Comparison of ENCODE assay signal across 15 cellular contexts in the genomic region with DNA sequence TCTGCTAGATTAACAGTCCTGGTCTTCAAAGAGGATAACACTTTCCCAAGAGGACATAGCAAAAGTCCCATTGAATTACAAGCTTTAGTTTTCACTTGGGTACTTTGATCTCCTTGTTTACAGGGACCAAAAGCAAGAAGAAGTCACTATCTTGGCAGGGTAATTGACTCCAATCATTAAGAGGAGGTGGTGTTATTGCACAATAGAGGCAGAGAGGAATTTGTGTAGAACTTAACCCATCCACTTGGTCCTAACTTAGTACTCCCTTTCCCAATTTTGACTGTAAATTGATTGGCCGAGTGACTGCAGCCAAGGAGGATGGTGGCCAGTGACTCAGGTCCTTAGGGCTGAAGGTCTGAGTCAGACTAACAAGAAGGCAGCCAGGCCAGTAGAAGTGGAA. TPM values are rescaled to one million over a fixed set of nuclear protein-coding genes. Genes with fewer than 3 reads are reported as not detected.
"Had no signal": no experiment of that assay in that cellular context is flagged by ENCODE, and none has a peak within 500 bp of the region (broad histone marks: within the 10 kb centered on the region; RNA-seq: fewer than 3 reads in every experiment).

No MANE protein-coding gene starts in this region.

- DNase-seq: activated CD4-positive, alpha-beta T cell treated with anti-CD3 and anti-CD28 coated beads for 48 hours; activated CD4-positive, alpha-beta T cell treated with anti-CD3 and anti-CD28 coated beads, Interleukin-2, amount 50 U/mL, for 4 hours; activated CD4-positive, CD25-positive, alpha-beta regulatory T cell treated with anti-CD3 and anti-CD28 coated beads, Interleukin-2, amount 50 U/mL, for 72 hours; activated CD8-positive, alpha-beta T cell treated with anti-CD3 and anti-CD28 coated beads, Interleukin-2, amount 10 ng/mL, durations not matched to agents 7 days and 5 days; activated effector memory CD4-positive, alpha-beta T cell treated with Interleukin-2 at 50 U/mL for 16 hours; activated naive CD4-positive, alpha-beta T cell; activated T-cell treated with anti-CD3 and anti-CD28 coated beads, Interleukin-2, amount 50 U/mL, for 24 hours; aorta; central memory CD4-positive, alpha-beta T cell; NCI-H1105 treated with DMSO at 0.1 percent for 48 hours; NCI-H1436 treated with DMSO at 0.1 percent for 48 hours; NCI-H187 had no signal

- H3K27ac ChIP-seq: breast epithelium, SJSA1 had no signal

- H3K4me3 ChIP-seq: breast epithelium, SJSA1 had no signal

- H3K9me3 ChIP-seq: breast epithelium, SJSA1 had no signal

- H3K27me3 ChIP-seq: breast epithelium had no signal

- ATAC-seq: activated CD8-positive, alpha-beta T cell treated with anti-CD3 and anti-CD28 coated beads, Interleukin-2, amount 10 ng/mL, durations not matched to agents 7 days and 5 days had no signal

- H3K4me1 ChIP-seq: breast epithelium, SJSA1 had no signal

- H3K36me3 ChIP-seq: breast epithelium, SJSA1 had no signal

RNA-seq across cellular contexts. Expression of a gene that starts 9.3 kb away (rescaled TPM):
- total RNA-seq: activated CD8-positive, alpha-beta T cell treated with anti-CD3 and anti-CD28 coated beads, Interleukin-2, amount 10 ng/mL, durations not matched to agents 7 days and 5 days; activated T-helper 1 cell treated with anti-CD3 and anti-CD28 coated beads, Interleukin-12 subunit alpha, Interleukin-12 subunit beta, Interleukin-2, Interleukin-4 antibody, amounts not matched to agents 30 ng/mL and 10 ng/mL and 1 ng/mL, durations not matched to agents 14 hours and 24 hours and 36 hours; aorta; breast epithelium; SJSA1 had no signal
- polyA plus RNA-seq: aorta had no signal
